Comparison of ENCODE assay signal across 22 cellular contexts in genomic region chr11:46987183-46987582, GRCh38. TPM values are rescaled to one million over a fixed set of nuclear protein-coding genes. Genes with fewer than 3 reads are reported as not detected.
DNase-seq lines count a peak whose midpoint lies in the region; ATAC-seq, FAIRE-seq and TF ChIP-seq lines count a peak whose summit lies in the region.
"Had no signal": no experiment of that assay in that cellular context is flagged by ENCODE, and none has a peak within 500 bp of the region (broad histone marks: within the 10 kb centered on the region; RNA-seq: fewer than 3 reads in every experiment).

No MANE protein-coding gene starts in this region.

- peaks cover under 1% of the 10 kb centered on the region for H3K27me3 Mint-ChIP-seq in nephron progenitor cell (ENCODE audit: low read depth, poor library complexity)
- H3K27me3 Mint-ChIP-seq: B cell had no signal

- no peaks in the 10 kb centered on the region for H3K27me3 ChIP-seq in small intestine (ENCODE audit: control insufficient read depth in 2 of 2, insufficient read depth in 2 of 2, low read length in 2 of 2)

- H3K4me3 Mint-ChIP-seq in nephron progenitor cell: no peak overlapping the region
- H3K4me3 Mint-ChIP-seq: B cell had no signal

- no peak overlapping the region for H3K4me3 ChIP-seq in small intestine (ENCODE audit: low read depth in 1 of 2, low read length in 2 of 2)

- peak overlapping the region; percentile 17 for H3K27ac Mint-ChIP-seq in nephron progenitor cell
- H3K27ac Mint-ChIP-seq: B cell had no signal

- H3K36me3 Mint-ChIP-seq in nephron progenitor cell (ENCODE audit: low read depth): peaks cover 47% of the 10 kb centered on the region

- no peak overlapping the region for H3K27ac ChIP-seq in small intestine (ENCODE audit: low read depth in 1 of 2, low read length in 1 of 2)
- H3K27ac ChIP-seq: 22Rv1 had no signal

- no peaks in the 10 kb centered on the region for H3K9me3 ChIP-seq in small intestine (ENCODE audit: control insufficient read depth, low read depth)

- DNase-seq in DMS53 (lab: John Stamatoyannopoulos, UW) (peak; percentile 6), DMS53 treated with DMSO at 0.1 percent for 48 hours (lab: John Stamatoyannopoulos, UW; ENCODE audit: unreplicated experiment) (no peak), nephron progenitor cell (no peak), small intestine (no peak)
- DNase-seq in effector CD4-positive, alpha-beta T cell: no peak
- DNase-seq: DMS 273 treated with DMSO at 0.1 percent for 48 hours, GDM1, HCEC 1CT, NCI-H1105, NCI-H1694 treated with DMSO at 0.1 percent for 48 hours, NCI-H2107, NCI-H2227 treated with DMSO at 0.1 percent for 48 hours, NCI-H510A treated with DMSO at 0.1 percent for 48 hours, NCI-H774, PC-3, SW 1271 had no signal

- no peak for TF ChIP-seq CTCF in nephron progenitor cell (IDR thresholded peaks at IDR 0.05)

- peaks cover 14% of the 10 kb centered on the region for H3K9me3 Mint-ChIP-seq in nephron progenitor cell

- H3K36me3 ChIP-seq in small intestine (ENCODE audit: control insufficient read depth in 2 of 2, insufficient read depth in 2 of 2, low read length in 2 of 2): no peaks in the 10 kb centered on the region

- FAIRE-seq in small intestine (lab: Jason Lieb, UNC): no peak
- FAIRE-seq: GM19239 had no signal

- 95% methylated on average over 3 of the region's 3 CpGs for WGBS in small intestine, 3 donors

- peaks cover 3 to 5% of the 10 kb centered on the region in 2 donors for H3K4me1 ChIP-seq in small intestine (ENCODE audit: control insufficient read depth in 2 of 2, insufficient read depth in 1 of 2, low read depth in 1 of 2, low read length in 1 of 2)

- ATAC-seq in SK-N-SH treated with all-trans-retinoic acid at 6 μM for 48 hours (peak; percentile 32), esophagus mucosa (peak; percentile 83), GM21515 (IDR thresholded peaks at IDR 0.05; ENCODE audit: unreplicated experiment) (no peak)
- ATAC-seq: PC-3 had no signal

- peaks cover 31% of the 10 kb centered on the region for H3K4me1 Mint-ChIP-seq in nephron progenitor cell
- H3K4me1 Mint-ChIP-seq: B cell had no signal

TF ChIP-seq in SK-N-SH treated with all-trans-retinoic acid at 6 μM for 48 hours, 23 proteins besides CTCF, POLR2A, EP300 and RAD21:
- no peak for TF ChIP-seq BACH2 (CRISPR knock-in tag; IDR thresholded peaks at IDR 0.05; ENCODE audit: borderline replicate concordance)
- no peak for TF ChIP-seq ZNF565 (CRISPR knock-in tag; conservative IDR thresholded peaks at IDR 0.05; ENCODE audit: low read depth)
- no peak for TF ChIP-seq TSHZ2 (CRISPR knock-in tag; IDR thresholded peaks at IDR 0.05)
- no peak for TF ChIP-seq ESRRG (CRISPR knock-in tag; IDR thresholded peaks at IDR 0.05)
- TF ChIP-seq PPARA (CRISPR knock-in tag; IDR thresholded peaks at IDR 0.05; ENCODE audit: borderline replicate concordance): no peak
- TF ChIP-seq GLIS3 (CRISPR knock-in tag; IDR thresholded peaks at IDR 0.05): no peak
- no peak for TF ChIP-seq SNAI2 (CRISPR knock-in tag; IDR thresholded peaks at IDR 0.05)
- TF ChIP-seq CSDC2 (CRISPR knock-in tag; IDR thresholded peaks at IDR 0.05): no peak
- no peak for TF ChIP-seq ARNTL (CRISPR knock-in tag; IDR thresholded peaks at IDR 0.05; ENCODE audit: borderline replicate concordance, low read depth)
- TF ChIP-seq POU6F1 (CRISPR knock-in tag; IDR thresholded peaks at IDR 0.05; ENCODE audit: borderline replicate concordance, low read depth): no peak
- no peak for TF ChIP-seq ZC3H10 (CRISPR knock-in tag; IDR thresholded peaks at IDR 0.05)
- no peak for TF ChIP-seq TCF4 (CRISPR knock-in tag; IDR thresholded peaks at IDR 0.05; ENCODE audit: borderline replicate concordance)

RNA-seq across cellular contexts. Expression of gene CSTPP1, which starts 50.6 kb away (rescaled TPM):
- total RNA-seq in esophagus mucosa: 12.6 TPM
- 10 to 100 TPM; 15.1 to 22.7 (median 18.3) TPM for polyA plus RNA-seq in small intestine
